ENCODE assay signal across 16 cellular contexts in genomic region chr12:50103351-50103750, GRCh38. TPM values are rescaled to one million over a fixed set of nuclear protein-coding genes. Genes with fewer than 3 reads are reported as not detected.
DNase-seq lines count a peak whose midpoint lies in the region; ATAC-seq and TF ChIP-seq lines count a peak whose summit lies in the region.
"Had no signal": no experiment of that assay in that cellular context is flagged by ENCODE, and none has a peak within 500 bp of the region (broad histone marks: within the 10 kb centered on the region; RNA-seq: fewer than 3 reads in every experiment).

No MANE protein-coding gene starts in this region.

- peaks cover 57 to 67% (median 61%) of the 10 kb centered on the region in 3 donors for H3K4me1 ChIP-seq in skeletal muscle tissue (ENCODE audit: control insufficient read depth in 3 of 3, insufficient read depth in 3 of 3, low read length in 3 of 3)
- H3K4me1 ChIP-seq in SJCRH30: peaks cover 11% of the 10 kb centered on the region

- H3K27ac ChIP-seq in RWPE1 (peak overlapping the region; percentile 11; the same call in 1 of the 2 replicates), skeletal muscle tissue (ENCODE audit: low read depth, low read length) (peak overlapping the region; percentile 90), SJCRH30 (no peak overlapping the region)
- H3K27ac ChIP-seq: prostate gland, vagina had no signal

- no peak overlapping the region for H3K27ac Mint-ChIP-seq in endothelial cell (ENCODE audit: unreplicated experiment)
- H3K27ac Mint-ChIP-seq: activated CD4-positive, alpha-beta T cell treated with anti-CD3 and anti-CD28 coated beads, Interleukin-2, amount 10 ng/mL, durations not matched to agents 7 days and 5 days had no signal

- peak overlapping the region in 2 of 3 donors; percentile 84 to 89 for H3K9ac ChIP-seq in skeletal muscle tissue (ENCODE audit: low read depth in 1 of 3, low read length in 3 of 3)

- POLR2A ChIA-PET in RWPE1 (lab: Yijun Ruan, JAX; ENCODE audit: low non-redundant PET): interaction anchor here (0.6 kb wide), 1 partner anchor 10 kb away, joined by 8 read pairs; no protein-coding TSS in a partner anchor

- CTCF ChIA-PET in RWPE1 (lab: Yijun Ruan, JAX): interaction anchor here (5.0 kb wide), 1 partner anchor 8 kb away, joined by 27 read pairs; the partner anchor contains the start of gene COX14

- peak overlapping the region; percentile 47 for H3K4me3 Mint-ChIP-seq in endothelial cell (ENCODE audit: unreplicated experiment)
- H3K4me3 Mint-ChIP-seq: activated CD4-positive, alpha-beta T cell treated with anti-CD3 and anti-CD28 coated beads, Interleukin-2, amount 10 ng/mL, durations not matched to agents 7 days and 5 days had no signal

- TF ChIP-seq CTCF in RWPE1 (conservative IDR thresholded peaks at IDR 0.05; ENCODE audit: low read depth) (no peak), endothelial cell (IDR thresholded peaks at IDR 0.05; ENCODE audit: unreplicated experiment) (no peak)

- peaks cover under 1% of the 10 kb centered on the region for H3K4me1 Mint-ChIP-seq in endothelial cell (ENCODE audit: unreplicated experiment)
- H3K4me1 Mint-ChIP-seq: activated CD4-positive, alpha-beta T cell treated with anti-CD3 and anti-CD28 coated beads, Interleukin-2, amount 10 ng/mL, durations not matched to agents 7 days and 5 days had no signal

- H3K27me3 Mint-ChIP-seq in endothelial cell (ENCODE audit: unreplicated experiment): peaks cover 10% of the 10 kb centered on the region
- H3K27me3 Mint-ChIP-seq: activated CD4-positive, alpha-beta T cell treated with anti-CD3 and anti-CD28 coated beads, Interleukin-2, amount 10 ng/mL, durations not matched to agents 7 days and 5 days had no signal

- no peaks in the 10 kb centered on the region for H3K9me3 Mint-ChIP-seq in endothelial cell (ENCODE audit: unreplicated experiment)
- H3K9me3 Mint-ChIP-seq: activated CD4-positive, alpha-beta T cell treated with anti-CD3 and anti-CD28 coated beads, Interleukin-2, amount 10 ng/mL, durations not matched to agents 7 days and 5 days had no signal

- DNase-seq in RWPE1 (ENCODE audit: low spot score): no peak
- DNase-seq in endothelial cell (ENCODE audit: low spot score): no peak
- no peak for DNase-seq in SJCRH30
- DNase-seq: activated CD4-positive, alpha-beta T cell treated with anti-CD3 and anti-CD28 coated beads, Interleukin-2, amount 10 ng/mL, durations not matched to agents 7 days and 5 days; effector CD4-positive, alpha-beta T cell; NCI-H748 treated with DMSO at 0.1 percent for 48 hours; stimulated activated CD4-positive, alpha-beta T cell treated with anti-CD3 and anti-CD28 coated beads, Interleukin-1b, Interleukin-23, amount 100 ng/mL, for 48 hours; T-helper 9 cell had no signal

- H3K27me3 ChIP-seq in skeletal muscle tissue (ENCODE audit: control insufficient read depth in 3 of 3, insufficient read depth in 3 of 3, low read length in 3 of 3) (no peaks in the 10 kb centered on the region), SJCRH30 (no peaks in the 10 kb centered on the region)
- H3K27me3 ChIP-seq: MG63, vagina had no signal

- no peak for ATAC-seq in GM21528 (IDR thresholded peaks at IDR 0.05; ENCODE audit: low FRiP score, unreplicated experiment)
- no peak for ATAC-seq in HG02970 (IDR thresholded peaks at IDR 0.05; ENCODE audit: low FRiP score, unreplicated experiment)

- H3K4me3 ChIP-seq in skeletal muscle tissue (ENCODE audit: low read length in 3 of 3): peak overlapping the region in 2 of 3 donors; percentile 29 to 88
- H3K4me3 ChIP-seq in SJCRH30: no peak overlapping the region
- H3K4me3 ChIP-seq: MG63, mucosa of descending colon, prostate gland, vagina had no signal

- H3K36me3 Mint-ChIP-seq in endothelial cell (ENCODE audit: low read depth, unreplicated experiment): peaks cover 27% of the 10 kb centered on the region

- H3K9me3 ChIP-seq in skeletal muscle tissue (ENCODE audit: control insufficient read depth in 3 of 3, low read length in 3 of 3): no peaks in the 10 kb centered on the region
- H3K9me3 ChIP-seq in SJCRH30 (replicated peaks): no peaks in the 10 kb centered on the region
- H3K9me3 ChIP-seq: MG63, mucosa of descending colon, prostate gland, vagina had no signal

- H3K36me3 ChIP-seq in skeletal muscle tissue (ENCODE audit: control insufficient read depth in 3 of 3, insufficient read depth in 3 of 3, low read length in 3 of 3) (peaks cover 41 to 51% (median 44%) of the 10 kb centered on the region in 3 donors), SJCRH30 (peaks cover 28% of the 10 kb centered on the region)

RNA-seq across cellular contexts. Expression of gene GPD1, which starts 0.5 kb away (rescaled TPM):
- total RNA-seq in endothelial cell (ENCODE audit: unreplicated experiment) (not detected), skeletal muscle tissue (104 TPM)
- 0.23 and 0.24 TPM in 2 replicates for total RNA-seq in SJCRH30 (2014; rRNA removed; shearing (Covaris generic))
- total RNA-seq: fibroblast of villous mesenchyme had no signal

RNA-seq across cellular contexts. Expression of gene COX14, which starts 8.7 kb away (rescaled TPM):
- total RNA-seq in endothelial cell (ENCODE audit: unreplicated experiment): 36.4 TPM
- 37.1 TPM for total RNA-seq in skeletal muscle tissue
- total RNA-seq in SJCRH30 (2014; rRNA removed; shearing (Covaris generic)): 25.3 and 36.3 TPM in 2 replicates

RNA-seq across cellular contexts. Expression of gene SMARCD1, which starts 18.2 kb away (rescaled TPM):
- 101 TPM for total RNA-seq in endothelial cell (ENCODE audit: unreplicated experiment)
- total RNA-seq in skeletal muscle tissue: 19.3 TPM
- 79.7 and 84.2 TPM in 2 replicates for total RNA-seq in SJCRH30 (2014; rRNA removed; shearing (Covaris generic))

RNA-seq across cellular contexts. Expression of gene ASIC1, which starts 46.0 kb away (rescaled TPM):
- total RNA-seq in endothelial cell (ENCODE audit: unreplicated experiment) (1.9 TPM), skeletal muscle tissue (2.6 TPM)
- 7.5 and 8.9 TPM in 2 replicates for total RNA-seq in SJCRH30 (2014; rRNA removed; shearing (Covaris generic))

Comparison
In these comparisons a context has a peak if more than half of its experiments do, and no peak if none do; other contexts are left out.
1. RNA of gene GPD1, which starts 0.5 kb away (total RNA-seq): 104 TPM in skeletal muscle tissue (single experiment); 0.23 to 0.24 TPM in SJCRH30 and not detected in endothelial cell (single experiment); every median in the first group is over 10 times any median in the second.